Comparison of ENCODE assay signal across 8 cellular contexts in genomic region chr22:38202437-38203089, GRCh38. TPM values are rescaled to one million over a fixed set of nuclear protein-coding genes. Genes with fewer than 3 reads are reported as not detected.
A peak's percentile ranks its signal among the peaks of the same experiment; 100 is the strongest.
DNase-seq lines count a peak whose midpoint lies in the region; ATAC-seq and TF ChIP-seq lines count a peak whose summit lies in the region.

No MANE protein-coding gene starts in this region.

- DNase-seq in AG20443 (ENCODE audit: low spot score) (peak; percentile 80), UCSD-AML1 (lab: John Stamatoyannopoulos, UW; ENCODE audit: unreplicated experiment) (peak; percentile 70), mammary epithelial cell (peak; percentile 76), iris pigment epithelial cell (ENCODE audit: low read depth) (peak; percentile 91), spleen (peak; percentile 93), HuH-7.5 (ENCODE audit: low spot score) (no peak)

- H3K9ac ChIP-seq in HUES64 (ENCODE audit: low read depth, low read length): peak overlapping the region; percentile 80
- H3K9ac ChIP-seq in mammary epithelial cell (ENCODE audit: insufficient read depth, low read length): peak overlapping the region; percentile 97

- H3K9me3 ChIP-seq in HUES64 (ENCODE audit: insufficient read depth, low read depth, low read length): no peaks in the 10 kb centered on the region
- H3K9me3 ChIP-seq in mammary epithelial cell (replicated peaks; ENCODE audit: insufficient read depth, low read length): no peaks in the 10 kb centered on the region
- H3K9me3 ChIP-seq in spleen: no peaks in the 10 kb centered on the region

- ATAC-seq in GM19023 (IDR thresholded peaks at IDR 0.05; ENCODE audit: unreplicated experiment): peak; percentile 27

- CTCF ChIA-PET in mammary epithelial cell (lab: Charles Lee; ENCODE audit: low non-redundant PET): interaction anchor here (0.7 kb wide), 1 partner anchor 144 kb away, joined by 4 read pairs; no protein-coding TSS in a partner anchor

- TSS peak; percentile 77 for BruUV-seq in mammary epithelial cell (replicated peaks; lab: Mats Ljungman, UMichigan)

- peak in 1 of 2 donors; percentile 11 for TF ChIP-seq CTCF in mammary epithelial cell (conservative IDR thresholded peaks at IDR 0.05 in 1 of 2, IDR thresholded peaks at IDR 0.05 in 1 of 2; ENCODE audit: extremely low read depth in 1 of 2, insufficient read depth in 1 of 2, low read depth in 1 of 2, low read length in 2 of 2)
- peak in 6 of 11 experiments; percentile 7 to 48 (median 26) for TF ChIP-seq CTCF in spleen (IDR thresholded peaks at IDR 0.05 in 8 of 11, conservative IDR thresholded peaks at IDR 0.05 in 3 of 11)

- peak overlapping the region; percentile 95 for H3K4me2 ChIP-seq in mammary epithelial cell (ENCODE audit: insufficient read depth, low read depth, low read length)

- H4K20me1 ChIP-seq in mammary epithelial cell (ENCODE audit: insufficient read depth, low read length): no peaks in the 10 kb centered on the region

- H3K27me3 ChIP-seq in HUES64 (ENCODE audit: insufficient read depth, low read length): peaks cover 22% of the 10 kb centered on the region
- no peaks in the 10 kb centered on the region for H3K27me3 ChIP-seq in mammary epithelial cell (ENCODE audit: insufficient read depth, low read length)
- no peaks in the 10 kb centered on the region for H3K27me3 ChIP-seq in spleen (replicated peaks in 1 of 7)

- H3K36me3 ChIP-seq in HUES64 (ENCODE audit: insufficient read depth, low read length) (no peaks in the 10 kb centered on the region), mammary epithelial cell (ENCODE audit: insufficient read depth, low read length) (no peaks in the 10 kb centered on the region), spleen (no peaks in the 10 kb centered on the region)

- no peak for TF ChIP-seq POLR2A in spleen (IDR thresholded peaks at IDR 0.05)

- in situ Hi-C loops in mammary epithelial cell (cut with MboI; ENCODE audit: low sequenced_read_pairs in 2 of 2): loop anchor here (10.0 kb wide), 1 partner anchor 88 kb away; the partner anchor contains the start of gene BAIAP2L2 (in 2 of the 2)

- intact Hi-C loops in mammary epithelial cell (cut with micrococcal nuclease): loop anchor here (1.0 to 5.0 kb wide), 3 partner anchors 40 to 102 kb away; no protein-coding TSS in a partner anchor
- intact Hi-C loops in spleen (cut with DNase I; ENCODE audit: low total_unique reads): no loop called here

- dilution Hi-C loops in mammary epithelial cell (cut with HindIII; ENCODE audit: low sequenced_read_pairs): no loop called here

- H3K4me1 ChIP-seq in HUES64 (ENCODE audit: insufficient read depth, low read length) (peaks cover 8% of the 10 kb centered on the region; the same call in 1 of the 2 replicates), mammary epithelial cell (ENCODE audit: insufficient read depth, low read length) (peaks cover 23% of the 10 kb centered on the region), spleen (peaks cover 8 to 60% (median 37%) of the 10 kb centered on the region in 6 donors)

- H3K27ac ChIP-seq in HUES64 (ENCODE audit: low read depth, low read length) (peak overlapping the region; percentile 93), mammary epithelial cell (ENCODE audit: insufficient read depth, low read depth, low read length) (peak overlapping the region; percentile 77), spleen (peak overlapping the region; percentile 69 to 96 (median 94))

- H3K79me2 ChIP-seq in mammary epithelial cell (ENCODE audit: insufficient read depth, low read length): peaks cover 53% of the 10 kb centered on the region

- WGBS in HUES64: under 1% methylated on average over 74 of the region's 74 CpGs
- 0% methylated on average over 9 of the region's 74 CpGs for WGBS in mammary epithelial cell (ENCODE audit: low coverage, missing lambda C conversion rate)
- 0 to 1% (median 1%) methylated on average over 24 to 74 of the region's 74 CpGs for WGBS in spleen, 5 donors

- peak overlapping the region; percentile 38 for H2AFZ ChIP-seq in mammary epithelial cell (ENCODE audit: low read depth, low read length)

- H3K4me3 ChIP-seq in HUES64 (ENCODE audit: low read length): peak overlapping the region; percentile 76
- peak overlapping the region; percentile 78 to 91 (median 87) for H3K4me3 ChIP-seq in mammary epithelial cell (replicated peaks in 1 of 3; ENCODE audit: insufficient read depth in 1 of 3, low read depth in 2 of 3, low read length in 3 of 3)
- peak overlapping the region; percentile 66 to 84 (median 70) for H3K4me3 ChIP-seq in spleen

RNA-seq across cellular contexts. Expression of gene MAFF, which starts 0.8 kb away (rescaled TPM):
- polyA plus RNA-seq in HUES64 (2013, experiment 1 of 2): 3.0 TPM
- 3.2 TPM for polyA plus RNA-seq in HUES64 (2013, experiment 2 of 2)
- total RNA-seq in mammary epithelial cell (10 to 100 TPM; 17.0 to 48.5 TPM), spleen (10 to 100 TPM in 3 of 7 donors, 1 to 10 TPM in 4; 6.7 to 32.4 (median 9.0) TPM)
- polyA plus RNA-seq in mammary epithelial cell (13.9 TPM), spleen (10 to 100 TPM in 1 of 3 donors, 1 to 10 TPM in 2; 2.1 to 11.5 (median 3.7) TPM)
- 5.3 TPM for polyA minus RNA-seq in mammary epithelial cell

RNA-seq across cellular contexts. Expression of gene PLA2G6, which starts 20.9 kb away (rescaled TPM):
- 6.4 TPM for polyA plus RNA-seq in HUES64 (2013, experiment 1 of 2)
- 12.7 TPM for polyA plus RNA-seq in HUES64 (2013, experiment 2 of 2)
- 10 to 100 TPM; 12.8 to 20.2 TPM for total RNA-seq in mammary epithelial cell
- 7.8 TPM for polyA plus RNA-seq in mammary epithelial cell
- polyA minus RNA-seq in mammary epithelial cell: 7.9 TPM
- 10 to 100 TPM; 33.8 to 60.9 (median 56.4) TPM for total RNA-seq in spleen
- polyA plus RNA-seq in spleen: 10 to 100 TPM; 18.1 to 39.6 (median 27.0) TPM
